Comparison of ENCODE assay signal across 1 cellular context in genomic region chr6:35724059-35724458, GRCh38.
TF ChIP-seq lines count a peak whose summit lies in the region.

No MANE protein-coding gene starts in this region.

TF ChIP-seq in liver, 16 proteins besides CTCF, POLR2A, EP300 and RAD21 (continued from another document):
- TF ChIP-seq, protein P1, sequence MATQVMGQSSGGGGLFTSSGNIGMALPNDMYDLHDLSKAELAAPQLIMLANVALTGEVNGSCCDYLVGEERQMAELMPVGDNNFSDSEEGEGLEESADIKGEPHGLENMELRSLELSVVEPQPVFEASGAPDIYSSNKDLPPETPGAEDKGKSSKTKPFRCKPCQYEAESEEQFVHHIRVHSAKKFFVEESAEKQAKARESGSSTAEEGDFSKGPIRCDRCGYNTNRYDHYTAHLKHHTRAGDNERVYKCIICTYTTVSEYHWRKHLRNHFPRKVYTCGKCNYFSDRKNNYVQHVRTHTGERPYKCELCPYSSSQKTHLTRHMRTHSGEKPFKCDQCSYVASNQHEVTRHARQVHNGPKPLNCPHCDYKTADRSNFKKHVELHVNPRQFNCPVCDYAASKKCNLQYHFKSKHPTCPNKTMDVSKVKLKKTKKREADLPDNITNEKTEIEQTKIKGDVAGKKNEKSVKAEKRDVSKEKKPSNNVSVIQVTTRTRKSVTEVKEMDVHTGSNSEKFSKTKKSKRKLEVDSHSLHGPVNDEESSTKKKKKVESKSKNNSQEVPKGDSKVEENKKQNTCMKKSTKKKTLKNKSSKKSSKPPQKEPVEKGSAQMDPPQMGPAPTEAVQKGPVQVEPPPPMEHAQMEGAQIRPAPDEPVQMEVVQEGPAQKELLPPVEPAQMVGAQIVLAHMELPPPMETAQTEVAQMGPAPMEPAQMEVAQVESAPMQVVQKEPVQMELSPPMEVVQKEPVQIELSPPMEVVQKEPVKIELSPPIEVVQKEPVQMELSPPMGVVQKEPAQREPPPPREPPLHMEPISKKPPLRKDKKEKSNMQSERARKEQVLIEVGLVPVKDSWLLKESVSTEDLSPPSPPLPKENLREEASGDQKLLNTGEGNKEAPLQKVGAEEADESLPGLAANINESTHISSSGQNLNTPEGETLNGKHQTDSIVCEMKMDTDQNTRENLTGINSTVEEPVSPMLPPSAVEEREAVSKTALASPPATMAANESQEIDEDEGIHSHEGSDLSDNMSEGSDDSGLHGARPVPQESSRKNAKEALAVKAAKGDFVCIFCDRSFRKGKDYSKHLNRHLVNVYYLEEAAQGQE (IDR thresholded peaks at IDR 0.05) = peak; percentile 15
- TF ChIP-seq HNF4A (conservative IDR thresholded peaks at IDR 0.05) (peak; percentile 16 to 40), FOXA1 (IDR thresholded peaks at IDR 0.05) (no peak), EGR1 (IDR thresholded peaks at IDR 0.05; ENCODE audit: low read depth in 2 of 2) (peak in 1 of 2 donors; percentile 41), GABPA (IDR thresholded peaks at IDR 0.05 in 1 of 2, conservative IDR thresholded peaks at IDR 0.05 in 1 of 2) (peak in 1 of 2 donors; percentile 38), YY1 (IDR thresholded peaks at IDR 0.05) (peak; percentile 48), TAF1 (conservative IDR thresholded peaks at IDR 0.05) (peak; percentile 73), JUND (IDR thresholded peaks at IDR 0.05) (peak in 1 of 2 donors; percentile 21), SP1 (IDR thresholded peaks at IDR 0.05) (peak; percentile 80), RXRA (IDR thresholded peaks at IDR 0.05) (peak; percentile 49 to 57)
- TF ChIP-seq, protein P2, sequence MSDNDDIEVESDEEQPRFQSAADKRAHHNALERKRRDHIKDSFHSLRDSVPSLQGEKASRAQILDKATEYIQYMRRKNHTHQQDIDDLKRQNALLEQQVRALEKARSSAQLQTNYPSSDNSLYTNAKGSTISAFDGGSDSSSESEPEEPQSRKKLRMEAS (IDR thresholded peaks at IDR 0.05) = peak; percentile 74
- TF ChIP-seq, protein P3, sequence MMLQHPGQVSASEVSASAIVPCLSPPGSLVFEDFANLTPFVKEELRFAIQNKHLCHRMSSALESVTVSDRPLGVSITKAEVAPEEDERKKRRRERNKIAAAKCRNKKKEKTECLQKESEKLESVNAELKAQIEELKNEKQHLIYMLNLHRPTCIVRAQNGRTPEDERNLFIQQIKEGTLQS (IDR thresholded peaks at IDR 0.05) = no peak
